9 cellular contexts compared by ENCODE assay signal in the genomic region with DNA sequence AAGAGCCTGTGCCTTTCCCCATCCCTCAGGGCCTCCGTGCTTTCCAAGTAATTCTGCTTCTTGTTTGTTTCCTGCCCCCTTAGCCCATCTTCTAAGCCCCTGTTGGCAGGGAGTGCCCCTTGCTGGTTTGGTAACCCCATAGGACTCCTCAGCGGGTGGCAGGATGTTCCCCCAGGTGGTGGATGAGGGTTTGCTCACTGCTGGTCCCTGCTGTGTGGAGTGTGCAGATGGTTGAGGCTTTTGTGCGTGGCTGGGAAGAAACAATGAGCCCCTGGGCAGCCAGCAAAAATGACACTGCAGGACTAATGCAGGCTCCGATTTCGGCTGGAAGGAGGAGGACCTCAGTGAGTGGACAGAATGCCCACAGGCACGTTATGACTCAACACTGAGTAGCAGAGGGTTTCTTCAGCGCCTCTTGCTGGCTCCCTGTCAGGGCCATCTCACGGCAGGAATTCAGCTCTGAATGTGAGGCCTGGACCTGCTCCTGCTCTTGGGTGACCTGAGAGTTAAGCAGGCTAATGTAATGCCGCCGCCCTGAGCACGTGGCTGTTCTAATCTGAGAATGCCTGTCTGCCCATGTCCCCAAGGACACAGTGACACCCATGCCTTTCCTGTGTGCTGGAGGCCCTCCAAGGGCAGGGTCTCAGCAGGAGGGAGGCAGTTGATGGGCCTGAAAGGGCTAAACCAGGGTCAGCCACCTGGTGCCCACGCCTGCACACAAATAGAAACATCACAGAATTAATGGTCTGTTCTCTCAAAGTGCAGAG. TPM values are rescaled to one million over a fixed set of nuclear protein-coding genes. Genes with fewer than 3 reads are reported as not detected.
A peak's percentile ranks its signal among the peaks of the same experiment; 100 is the strongest.
DNase-seq lines count a peak whose midpoint lies in the region; ATAC-seq and TF ChIP-seq lines count a peak whose summit lies in the region.
"Had no signal": no experiment of that assay in that cellular context is flagged by ENCODE, and none has a peak within 500 bp of the region (broad histone marks: within the 10 kb centered on the region; RNA-seq: fewer than 3 reads in every experiment).

No MANE protein-coding gene starts in this region.

- H3K27ac ChIP-seq in testis (peak overlapping the region; percentile 49 to 62), MM.1S (ENCODE audit: low read length) (no peak overlapping the region)

- H3K4me1 Mint-ChIP-seq in stimulated activated naive CD8-positive, alpha-beta T cell treated with anti-CD3 and anti-CD28 coated beads, Interleukin-15, amount 100 ng/mL, for 72 hours, result peaks cover 43% of the 10 kb centered on the region

- H3K9me3 ChIP-seq in adipocyte (ENCODE audit: control insufficient read depth, low read length) (no peaks in the 10 kb centered on the region), testis (no peaks in the 10 kb centered on the region), MM.1S (replicated peaks; ENCODE audit: insufficient read depth, low read length) (no peaks in the 10 kb centered on the region)

- H3K27ac Mint-ChIP-seq in stimulated activated naive CD8-positive, alpha-beta T cell treated with anti-CD3 and anti-CD28 coated beads, Interleukin-15, amount 100 ng/mL, for 72 hours, result peak overlapping the region in 1 of 2 donors; percentile 76
- H3K27ac Mint-ChIP-seq: stimulated activated naive CD8-positive, alpha-beta T cell treated with anti-CD3 and anti-CD28 coated beads, Interleukin-15, Interleukin-2, amounts not matched to agents 100 ng/mL and 50 ng/mL, for 24 hours had no signal

- no peaks in the 10 kb centered on the region for H3K27me3 Mint-ChIP-seq in stimulated activated naive CD8-positive, alpha-beta T cell treated with anti-CD3 and anti-CD28 coated beads, Interleukin-15, amount 100 ng/mL, for 72 hours
- H3K27me3 Mint-ChIP-seq: stimulated activated naive CD8-positive, alpha-beta T cell treated with anti-CD3 and anti-CD28 coated beads, Interleukin-15, Interleukin-2, amounts not matched to agents 100 ng/mL and 50 ng/mL, for 24 hours had no signal

- 36 to 44% methylated on average over 6 to 12 of the region's 12 CpGs for WGBS in testis, 2 donors

- H3F3A ChIP-seq in MM.1S (ENCODE audit: insufficient read depth, low read length), result peaks cover 8% of the 10 kb centered on the region; the same call in 1 of the 2 replicates

- H3K4me3 Mint-ChIP-seq in stimulated activated naive CD8-positive, alpha-beta T cell treated with anti-CD3 and anti-CD28 coated beads, Interleukin-15, amount 100 ng/mL, for 72 hours, result no peak overlapping the region
- H3K4me3 Mint-ChIP-seq: stimulated activated naive CD8-positive, alpha-beta T cell treated with anti-CD3 and anti-CD28 coated beads, Interleukin-15, Interleukin-2, amounts not matched to agents 100 ng/mL and 50 ng/mL, for 24 hours had no signal

- intact Hi-C loops in testis (cut with DNase I; ENCODE audit: low total_unique reads), result no loop called here

- peak overlapping the region; percentile 58 for H3K4me3 ChIP-seq in adipocyte (ENCODE audit: low read length)
- no peak overlapping the region for H3K4me3 ChIP-seq in testis
- no peak overlapping the region for H3K4me3 ChIP-seq in MM.1S (ENCODE audit: low read length)

- no peaks in the 10 kb centered on the region for H4K20me1 ChIP-seq in MM.1S (ENCODE audit: insufficient read depth, low read length)

- peak; percentile 31 for ATAC-seq in stimulated activated naive CD8-positive, alpha-beta T cell treated with anti-CD3 and anti-CD28 coated beads, Interleukin-15, amount 100 ng/mL, for 72 hours
- no peak for ATAC-seq in stimulated activated naive CD8-positive, alpha-beta T cell treated with anti-CD3 and anti-CD28 coated beads, Interleukin-15, Interleukin-2, amounts not matched to agents 100 U/mL and 50 U/mL, for 24 hours
- ATAC-seq in HG03571 (IDR thresholded peaks at IDR 0.05; ENCODE audit: unreplicated experiment), result no peak

- H3K27me3 ChIP-seq in adipocyte (replicated peaks; ENCODE audit: control insufficient read depth, insufficient read depth, low read length) (no peaks in the 10 kb centered on the region), testis (no peaks in the 10 kb centered on the region), MM.1S (replicated peaks; ENCODE audit: insufficient read depth, low read length) (no peaks in the 10 kb centered on the region)

- H3K4me1 ChIP-seq in adipocyte (ENCODE audit: control insufficient read depth, insufficient read depth, low read length) (peaks cover 63% of the 10 kb centered on the region), testis (peaks cover 39% of the 10 kb centered on the region), MM.1S (ENCODE audit: low read length) (peaks cover 4% of the 10 kb centered on the region)

- H3K9me3 Mint-ChIP-seq in stimulated activated naive CD8-positive, alpha-beta T cell treated with anti-CD3 and anti-CD28 coated beads, Interleukin-15, amount 100 ng/mL, for 72 hours, result no peaks in the 10 kb centered on the region
- H3K9me3 Mint-ChIP-seq: stimulated activated naive CD8-positive, alpha-beta T cell treated with anti-CD3 and anti-CD28 coated beads, Interleukin-15, Interleukin-2, amounts not matched to agents 100 ng/mL and 50 ng/mL, for 24 hours had no signal

- H2AFZ ChIP-seq in MM.1S (ENCODE audit: low read length), result no peak overlapping the region

- peaks cover 67% of the 10 kb centered on the region for H3K79me2 ChIP-seq in MM.1S (ENCODE audit: low read length)

- H3K4me2 ChIP-seq in MM.1S (ENCODE audit: low read depth, low read length), result no peak overlapping the region

- no peak for TF ChIP-seq POLR2A in testis (IDR thresholded peaks at IDR 0.05)

- H3K9me2 ChIP-seq in MM.1S (replicated peaks; ENCODE audit: insufficient read depth, low read length), result no peaks in the 10 kb centered on the region

- no peak for TF ChIP-seq CTCF in testis (IDR thresholded peaks at IDR 0.05)
- no peak for TF ChIP-seq CTCF in MM.1S (IDR thresholded peaks at IDR 0.05; ENCODE audit: low read length)

- H3K36me3 ChIP-seq in adipocyte (ENCODE audit: control insufficient read depth, insufficient read depth, low read length, severe bottlenecking) (peaks cover 30% of the 10 kb centered on the region), testis (ENCODE audit: low read depth, missing control alignments) (no peaks in the 10 kb centered on the region), MM.1S (replicated peaks; ENCODE audit: insufficient read depth, low read length) (no peaks in the 10 kb centered on the region)

- peak overlapping the region; percentile 79 for H3K9ac ChIP-seq in adipocyte (ENCODE audit: low read length)
- H3K9ac ChIP-seq in MM.1S (ENCODE audit: low read length), result no peak overlapping the region

- no peak for DNase-seq in stimulated activated naive CD8-positive, alpha-beta T cell treated with anti-CD3 and anti-CD28 coated beads, Interleukin-15, amount 100 ng/mL, for 72 hours
- no peak for DNase-seq in stimulated activated naive CD8-positive, alpha-beta T cell treated with anti-CD3 and anti-CD28 coated beads, Interleukin-15, Interleukin-2, amounts not matched to agents 100 U/mL and 50 U/mL, for 24 hours
- peak; percentile 98 for DNase-seq in adipocyte (ENCODE audit: low read depth)
- DNase-seq in hepatic stellate cell (ENCODE audit: low spot score), result peak; percentile 97
- DNase-seq in testis, result peak; percentile 78
- DNase-seq in MM.1S, result no peak
- no peak for DNase-seq in NK-92 treated with Interleukin-12 subunit alpha and Interleukin-12 subunit beta, amount 100 ng/mL, for 24 hours (lab: John Stamatoyannopoulos, UW)

RNA-seq across cellular contexts. Expression of gene BAG3, which starts 16.6 kb away (rescaled TPM):
- 10 to 100 TPM; 36.7 to 44.8 TPM for total RNA-seq in testis
- 50.3 TPM for polyA plus RNA-seq in testis (ENCODE audit: insufficient read depth, low read depth, low replicate concordance)

RNA-seq across cellular contexts. Expression of gene INPP5F, which starts 58.1 kb away (rescaled TPM):
- 10 to 100 TPM; 19.0 to 23.8 TPM for total RNA-seq in testis
- polyA plus RNA-seq in testis (ENCODE audit: insufficient read depth, low read depth, low replicate concordance), result 21.9 TPM

Comparison
In these comparisons a context has a peak if more than half of its experiments do, and no peak if none do; other contexts are left out.
1. DNase-seq: peak in adipocyte (single experiment), hepatic stellate cell (single experiment) and testis (single experiment); none in stimulated activated naive CD8-positive, alpha-beta T cell treated with anti-CD3 and anti-CD28 coated beads, Interleukin-15, amount 100 ng/mL, for 72 hours (0 of 2), stimulated activated naive CD8-positive, alpha-beta T cell treated with anti-CD3 and anti-CD28 coated beads, Interleukin-15, Interleukin-2, amounts not matched to agents 100 U/mL and 50 U/mL, for 24 hours (single experiment), MM.1S (single experiment) and NK-92 treated with Interleukin-12 subunit alpha and Interleukin-12 subunit beta, amount 100 ng/mL, for 24 hours (single experiment).